In the genomic region with DNA sequence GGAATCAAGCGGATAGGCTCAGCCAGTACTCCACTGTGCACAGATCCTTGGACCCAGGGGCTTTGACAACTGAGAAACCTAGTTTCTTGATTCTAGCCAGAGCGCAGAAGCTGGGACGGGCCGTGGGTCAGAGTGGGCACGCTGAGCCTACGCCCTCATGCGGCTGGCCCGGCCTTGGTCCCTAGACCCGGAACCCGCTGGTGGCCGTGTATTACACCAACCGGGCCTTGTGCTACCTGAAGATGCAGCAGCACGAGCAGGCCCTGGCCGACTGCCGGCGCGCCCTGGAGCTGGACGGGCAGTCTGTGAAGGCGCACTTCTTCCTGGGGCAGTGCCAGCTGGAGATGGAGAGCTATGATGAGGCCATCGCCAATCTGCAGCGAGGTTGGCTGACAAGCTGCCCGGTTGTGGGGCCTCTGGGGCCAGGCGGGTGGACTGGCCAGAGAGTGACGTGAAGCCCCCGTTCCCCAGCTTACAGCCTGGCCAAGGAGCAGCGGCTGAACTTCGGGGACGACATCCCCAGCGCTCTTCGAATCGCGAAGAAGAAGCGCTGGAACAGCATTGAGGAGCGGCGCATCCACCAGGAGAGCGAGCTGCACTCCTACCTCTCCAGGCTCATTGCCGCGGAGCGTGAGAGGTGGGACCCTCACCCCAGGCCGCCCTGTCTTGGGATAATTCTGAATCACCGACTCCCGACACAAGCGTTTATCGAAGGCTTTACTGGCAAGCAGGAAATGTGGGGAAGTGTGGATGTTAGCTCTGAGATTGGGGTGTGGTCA, we compare ENCODE assay signal across 6 cellular contexts. TPM values are rescaled to one million over a fixed set of nuclear protein-coding genes. Genes with fewer than 3 reads are reported as not detected.
A peak's percentile ranks its signal among the peaks of the same experiment; 100 is the strongest.
DNase-seq lines count a peak whose midpoint lies in the region; ATAC-seq lines count a peak whose summit lies in the region.

No MANE protein-coding gene starts in this region.

- no peak for DNase-seq in activated CD8-positive, alpha-beta memory T cell treated with anti-CD3 and anti-CD28 coated beads, Interleukin-2, amount 10 ng/mL, durations not matched to agents 7 days and 5 days
- no peak for DNase-seq in activated CD8-positive, alpha-beta memory T cell treated with anti-CD3 and anti-CD28 coated beads, Interleukin-2, amount 50 U/mL, for 48 hours
- no peak for DNase-seq in activated T-helper 2 cell treated with anti-CD3 and anti-CD28 coated beads, Interferon-gamma antibody, Interleukin-2, Interleukin-4, amounts not matched to agents 10 μg/mL and 5 μg/mL and 100 μg/mL, durations not matched to agents 14 hours and 24 hours and 36 hours (ENCODE audit: low spot score)
- DNase-seq in medulla oblongata (ENCODE audit: extremely low spot score) (peak; percentile 25), amniotic stem cell (lab: John Stamatoyannopoulos, UW) (no peak), cerebellar cortex (ENCODE audit: low spot score) (no peak)

- peak overlapping the region; percentile 78 for H3K4me3 Mint-ChIP-seq in activated CD8-positive, alpha-beta memory T cell treated with anti-CD3 and anti-CD28 coated beads, Interleukin-2, amount 10 ng/mL, durations not matched to agents 7 days and 5 days
- H3K4me3 Mint-ChIP-seq in activated T-helper 2 cell treated with anti-CD3 and anti-CD28 coated beads, Interferon-gamma antibody, Interleukin-2, Interleukin-4, amounts not matched to agents 10 μg/mL and 5 μg/mL and 100 μg/mL, durations not matched to agents 14 hours and 24 hours and 36 hours (ENCODE audit: low read depth), result peak overlapping the region; percentile 76

- H3K36me3 Mint-ChIP-seq in activated CD8-positive, alpha-beta memory T cell treated with anti-CD3 and anti-CD28 coated beads, Interleukin-2, amount 10 ng/mL, durations not matched to agents 7 days and 5 days, result peaks cover 4% of the 10 kb centered on the region
- peaks cover 30% of the 10 kb centered on the region for H3K36me3 Mint-ChIP-seq in activated T-helper 2 cell treated with anti-CD3 and anti-CD28 coated beads, Interferon-gamma antibody, Interleukin-2, Interleukin-4, amounts not matched to agents 10 μg/mL and 5 μg/mL and 100 μg/mL, durations not matched to agents 14 hours and 24 hours and 36 hours (ENCODE audit: low read depth)

- H3K27me3 Mint-ChIP-seq in activated CD8-positive, alpha-beta memory T cell treated with anti-CD3 and anti-CD28 coated beads, Interleukin-2, amount 10 ng/mL, durations not matched to agents 7 days and 5 days, result peaks cover 6% of the 10 kb centered on the region
- H3K27me3 Mint-ChIP-seq in activated T-helper 2 cell treated with anti-CD3 and anti-CD28 coated beads, Interferon-gamma antibody, Interleukin-2, Interleukin-4, amounts not matched to agents 10 μg/mL and 5 μg/mL and 100 μg/mL, durations not matched to agents 14 hours and 24 hours and 36 hours (ENCODE audit: low read depth), result no peaks in the 10 kb centered on the region

- peak overlapping the region; percentile 68 for H3K27ac Mint-ChIP-seq in activated CD8-positive, alpha-beta memory T cell treated with anti-CD3 and anti-CD28 coated beads, Interleukin-2, amount 10 ng/mL, durations not matched to agents 7 days and 5 days
- H3K27ac Mint-ChIP-seq in activated T-helper 2 cell treated with anti-CD3 and anti-CD28 coated beads, Interferon-gamma antibody, Interleukin-2, Interleukin-4, amounts not matched to agents 10 μg/mL and 5 μg/mL and 100 μg/mL, durations not matched to agents 14 hours and 24 hours and 36 hours, result no peak overlapping the region

- CTCF ChIA-PET in activated CD8-positive, alpha-beta memory T cell treated with anti-CD3 and anti-CD28 coated beads, Interleukin-2, amount 10 ng/mL, durations not matched to agents 7 days and 5 days (lab: Charles Lee), result interaction anchor here (0.8 to 2.4 kb wide), 7 partner anchors 13 to 102 kb away, joined by 3 to 9 read pairs (median 4); partner anchors contain the start of genes ANTKMT and RHOT2

- intact Hi-C loops in activated T-helper 2 cell treated with anti-CD3 and anti-CD28 coated beads, Interferon-gamma antibody, Interleukin-2, Interleukin-4, amounts not matched to agents 10 μg/mL and 5 μg/mL and 100 μg/mL, durations not matched to agents 14 hours and 24 hours and 36 hours (cut with micrococcal nuclease), result loop anchor here (5.0 kb wide), 2 partner anchors 44 to 94 kb away; partner anchors contain the start of gene METTL26

- no peaks in the 10 kb centered on the region for H3K9me3 Mint-ChIP-seq in activated CD8-positive, alpha-beta memory T cell treated with anti-CD3 and anti-CD28 coated beads, Interleukin-2, amount 10 ng/mL, durations not matched to agents 7 days and 5 days (ENCODE audit: low read depth)
- H3K9me3 Mint-ChIP-seq in activated T-helper 2 cell treated with anti-CD3 and anti-CD28 coated beads, Interferon-gamma antibody, Interleukin-2, Interleukin-4, amounts not matched to agents 10 μg/mL and 5 μg/mL and 100 μg/mL, durations not matched to agents 14 hours and 24 hours and 36 hours, result no peaks in the 10 kb centered on the region

- no peak for ATAC-seq in activated CD8-positive, alpha-beta memory T cell treated with anti-CD3 and anti-CD28 coated beads, Interleukin-2, amount 10 ng/mL, durations not matched to agents 7 days and 5 days

- peaks cover 34% of the 10 kb centered on the region for H3K4me1 Mint-ChIP-seq in activated CD8-positive, alpha-beta memory T cell treated with anti-CD3 and anti-CD28 coated beads, Interleukin-2, amount 10 ng/mL, durations not matched to agents 7 days and 5 days
- H3K4me1 Mint-ChIP-seq in activated T-helper 2 cell treated with anti-CD3 and anti-CD28 coated beads, Interferon-gamma antibody, Interleukin-2, Interleukin-4, amounts not matched to agents 10 μg/mL and 5 μg/mL and 100 μg/mL, durations not matched to agents 14 hours and 24 hours and 36 hours (ENCODE audit: low read depth), result peaks cover 14% of the 10 kb centered on the region

RNA-seq across cellular contexts. Expression of gene STUB1, which starts 0.9 kb away (rescaled TPM):
- 10 to 100 TPM; 84.2 to 87.1 TPM for total RNA-seq in activated CD8-positive, alpha-beta memory T cell treated with anti-CD3 and anti-CD28 coated beads, Interleukin-2, amount 10 ng/mL, durations not matched to agents 7 days and 5 days
- 84.1 and 91.2 TPM in 2 replicates for total RNA-seq in activated T-helper 2 cell treated with anti-CD3 and anti-CD28 coated beads, Interferon-gamma antibody, Interleukin-2, Interleukin-4, amounts not matched to agents 10 μg/mL and 5 μg/mL and 100 μg/mL, durations not matched to agents 14 hours and 24 hours and 36 hours

RNA-seq across cellular contexts. Expression of gene JMJD8, which starts 3.0 kb away (rescaled TPM):
- 10 to 100 TPM; 30.5 to 37.1 TPM for total RNA-seq in activated CD8-positive, alpha-beta memory T cell treated with anti-CD3 and anti-CD28 coated beads, Interleukin-2, amount 10 ng/mL, durations not matched to agents 7 days and 5 days
- total RNA-seq in activated T-helper 2 cell treated with anti-CD3 and anti-CD28 coated beads, Interferon-gamma antibody, Interleukin-2, Interleukin-4, amounts not matched to agents 10 μg/mL and 5 μg/mL and 100 μg/mL, durations not matched to agents 14 hours and 24 hours and 36 hours, result 48.8 and 52.9 TPM in 2 replicates

RNA-seq across cellular contexts. Expression of gene RHBDL1, which starts 5.7 kb away (rescaled TPM):
- under 1 TPM; 0.37 to 0.79 TPM for total RNA-seq in activated CD8-positive, alpha-beta memory T cell treated with anti-CD3 and anti-CD28 coated beads, Interleukin-2, amount 10 ng/mL, durations not matched to agents 7 days and 5 days
- total RNA-seq in activated T-helper 2 cell treated with anti-CD3 and anti-CD28 coated beads, Interferon-gamma antibody, Interleukin-2, Interleukin-4, amounts not matched to agents 10 μg/mL and 5 μg/mL and 100 μg/mL, durations not matched to agents 14 hours and 24 hours and 36 hours, result 1.3 and 1.4 TPM in 2 replicates

RNA-seq across cellular contexts. Expression of gene WDR24, which starts 9.0 kb away (rescaled TPM):
- 10 to 100 TPM; 18.9 to 19.4 TPM for total RNA-seq in activated CD8-positive, alpha-beta memory T cell treated with anti-CD3 and anti-CD28 coated beads, Interleukin-2, amount 10 ng/mL, durations not matched to agents 7 days and 5 days
- total RNA-seq in activated T-helper 2 cell treated with anti-CD3 and anti-CD28 coated beads, Interferon-gamma antibody, Interleukin-2, Interleukin-4, amounts not matched to agents 10 μg/mL and 5 μg/mL and 100 μg/mL, durations not matched to agents 14 hours and 24 hours and 36 hours, result 19.0 and 20.9 TPM in 2 replicates

RNA-seq across cellular contexts. Expression of gene RHOT2, which starts 13.2 kb away (rescaled TPM):
- total RNA-seq in activated CD8-positive, alpha-beta memory T cell treated with anti-CD3 and anti-CD28 coated beads, Interleukin-2, amount 10 ng/mL, durations not matched to agents 7 days and 5 days, result 100 to 1,000 TPM; 134 to 168 TPM
- 156 and 158 TPM in 2 replicates for total RNA-seq in activated T-helper 2 cell treated with anti-CD3 and anti-CD28 coated beads, Interferon-gamma antibody, Interleukin-2, Interleukin-4, amounts not matched to agents 10 μg/mL and 5 μg/mL and 100 μg/mL, durations not matched to agents 14 hours and 24 hours and 36 hours
